In the genomic region with DNA sequence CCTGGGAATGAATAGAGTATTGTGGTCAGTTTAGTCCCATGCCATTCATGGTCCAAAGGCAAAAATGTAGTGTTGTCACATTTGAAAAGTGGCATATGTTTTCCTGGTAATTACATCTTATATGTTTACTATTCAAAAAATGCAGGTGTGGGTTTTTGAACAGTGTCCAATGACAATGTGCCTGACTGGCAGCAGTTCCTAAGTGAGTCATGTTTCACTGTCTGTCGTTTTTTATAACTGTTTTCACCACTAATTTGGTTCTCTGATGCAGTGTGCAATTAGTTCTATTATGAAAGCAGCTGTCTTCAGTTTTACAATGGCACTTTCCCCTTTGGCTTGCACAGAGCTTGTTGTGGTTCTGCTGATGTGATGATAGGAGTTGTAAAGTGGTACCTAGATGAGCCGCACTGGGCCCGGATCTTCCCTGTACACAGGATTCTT, we compare ENCODE assay signal across 11 cellular contexts.
DNase-seq lines count a peak whose midpoint lies in the region; ATAC-seq and TF ChIP-seq lines count a peak whose summit lies in the region.
"Had no signal": no experiment of that assay in that cellular context is flagged by ENCODE, and none has a peak within 500 bp of the region (broad histone marks: within the 10 kb centered on the region; RNA-seq: fewer than 3 reads in every experiment).

No MANE protein-coding gene starts in this region.

- DNase-seq in NCI-H2107 (lab: John Stamatoyannopoulos, UW) (peak; percentile 76), PC-3 (peak; percentile 73), right lobe of liver (no peak), H9 (no peak), activated gamma-delta T cell treated with Interleukin-2 at 50 U/mL for 16 hours (no peak), midbrain (lab: John Stamatoyannopoulos, UW) (no peak)
- DNase-seq in activated CD8-positive, alpha-beta T cell treated with anti-CD3 and anti-CD28 coated beads for 36 hours, result no peak
- DNase-seq: activated CD4-positive, alpha-beta T cell treated with anti-CD3 and anti-CD28 coated beads, Interleukin-2, amount 50 U/mL, for 4 hours; CD8-positive, alpha-beta memory T cell had no signal

- H3K56ac ChIP-seq in H9 (ENCODE audit: insufficient read length, low read depth, low read length), result no peak overlapping the region

- H4K91ac ChIP-seq in H9 (ENCODE audit: insufficient read length, low read depth, low read length), result no peak overlapping the region

- WGBS in right lobe of liver (ENCODE audit: insufficient coverage, low coverage, low lambda C conversion rate, missing lambda C conversion rate), result 61% methylated on average over 3 of the region's 3 CpGs
- WGBS in H9 (ENCODE audit: extremely low coverage, insufficient read length, low lambda C conversion rate), result no CpG with 5 or more reads among the region's 3 CpGs

- H3K4ac ChIP-seq in H9 (ENCODE audit: low read depth, low read length), result no peak overlapping the region

- no peak for TF ChIP-seq POLR2A in right lobe of liver (IDR thresholded peaks at IDR 0.05)

- H3K4me1 ChIP-seq in HEK293 (ENCODE audit: control insufficient read depth, insufficient read depth, low read length) (peaks cover 7% of the 10 kb centered on the region; the same call in 1 of the 2 replicates), PC-3 (ENCODE audit: insufficient read depth, low read length) (peaks cover 30% of the 10 kb centered on the region), right lobe of liver (peaks cover 0 to 21% (median 7%) of the 10 kb centered on the region in 4 donors), H9 (ENCODE audit: insufficient read depth, low read length) (no peaks in the 10 kb centered on the region)

- no peak for TF ChIP-seq CTCF in HEK293 (tag by site-specific recombination; IDR thresholded peaks at IDR 0.05)
- TF ChIP-seq CTCF in PC-3 (conservative IDR thresholded peaks at IDR 0.05; ENCODE audit: low read depth, low read length), result no peak
- no peak for TF ChIP-seq CTCF in right lobe of liver (IDR thresholded peaks at IDR 0.05)
- no peak for TF ChIP-seq CTCF in H9 (conservative IDR thresholded peaks at IDR 0.05)
- TF ChIP-seq CTCF in activated CD8-positive, alpha-beta T cell treated with anti-CD3 and anti-CD28 coated beads for 36 hours (IDR thresholded peaks at IDR 0.05), result no peak

- no peak overlapping the region for H3K23ac ChIP-seq in H9 (ENCODE audit: insufficient read length, low read depth, low read length)

- H4K5ac ChIP-seq in H9 (ENCODE audit: insufficient read length, low read depth, low read length), result no peak overlapping the region

- H2BK12ac ChIP-seq in H9 (ENCODE audit: insufficient read length, low read depth, low read length), result no peak overlapping the region

- H2BK5ac ChIP-seq in H9 (ENCODE audit: insufficient read length, low read length), result no peak overlapping the region

- H3K79me2 ChIP-seq in PC-3 (ENCODE audit: low read length) (no peaks in the 10 kb centered on the region), H9 (ENCODE audit: insufficient read depth, low read length) (no peaks in the 10 kb centered on the region)

- H3K27ac ChIP-seq in HEK293 (ENCODE audit: extremely low read depth, low read depth, low read length) (no peak overlapping the region), PC-3 (ENCODE audit: low read length) (peak overlapping the region; percentile 77), right lobe of liver (peak overlapping the region in 2 of 3 donors; percentile 82 to 85), H9 (ENCODE audit: insufficient read length, low read depth, low read length) (no peak overlapping the region)

- no peaks in the 10 kb centered on the region for H3K79me1 ChIP-seq in H9 (ENCODE audit: insufficient read depth, low read depth, low read length, poor library complexity, severe bottlenecking)

- no peaks in the 10 kb centered on the region for H4K20me1 ChIP-seq in PC-3 (ENCODE audit: low read length)
- no peaks in the 10 kb centered on the region for H4K20me1 ChIP-seq in H9 (ENCODE audit: control insufficient read depth, insufficient read depth, insufficient read length)

- H3K4me3 ChIP-seq in HEK293 (ENCODE audit: low read depth, low read length), result no peak overlapping the region
- no peak overlapping the region for H3K4me3 ChIP-seq in PC-3 (ENCODE audit: low read length)
- H3K4me3 ChIP-seq in right lobe of liver, result no peak overlapping the region

- H3K9me3 ChIP-seq in HEK293 (ENCODE audit: control insufficient read depth, insufficient read depth, low read depth, low read length) (no peaks in the 10 kb centered on the region), PC-3 (ENCODE audit: low read length) (no peaks in the 10 kb centered on the region), right lobe of liver (no peaks in the 10 kb centered on the region), H9 (ENCODE audit: control insufficient read depth, low read depth, low read length) (no peaks in the 10 kb centered on the region)

- no peaks in the 10 kb centered on the region for H3K9me2 ChIP-seq in PC-3 (replicated peaks; ENCODE audit: low read length)

- H3K36me3 ChIP-seq in HEK293 (ENCODE audit: control insufficient read depth in 2 of 2, insufficient read depth in 1 of 2, low read length in 2 of 2), result no peaks in the 10 kb centered on the region
- no peaks in the 10 kb centered on the region for H3K36me3 ChIP-seq in PC-3 (ENCODE audit: low read depth, low read length)
- no peaks in the 10 kb centered on the region for H3K36me3 ChIP-seq in right lobe of liver

- intact Hi-C loops in PC-3 (cut with micrococcal nuclease) (loop anchor here (5.0 kb wide), 3 partner anchors 45 to 460 kb away; partner anchors contain the start of gene SEM1), right lobe of liver (cut with DNase I) (no loop called here)
- intact Hi-C loops in activated CD8-positive, alpha-beta T cell treated with anti-CD3 and anti-CD28 coated beads for 36 hours (cut with micrococcal nuclease), result no loop called here

- H3K4me1 Mint-ChIP-seq in H9, result no peaks in the 10 kb centered on the region
- no peaks in the 10 kb centered on the region for H3K4me1 Mint-ChIP-seq in activated CD8-positive, alpha-beta T cell treated with anti-CD3 and anti-CD28 coated beads for 36 hours (ENCODE audit: low read depth)
- H3K4me1 Mint-ChIP-seq: CD8-positive, alpha-beta memory T cell; nephron had no signal

- no peak overlapping the region for H2BK20ac ChIP-seq in H9 (ENCODE audit: low read depth, low read length, poor library complexity, severe bottlenecking)

- H3K14ac ChIP-seq in H9 (ENCODE audit: insufficient read depth, low read length), result no peak overlapping the region

- H3K4me2 ChIP-seq in PC-3 (ENCODE audit: low read length) (peak overlapping the region; percentile 75), H9 (ENCODE audit: insufficient read depth, insufficient read length, low read length) (no peak overlapping the region)

- H3T11ph ChIP-seq in H9 (ENCODE audit: low read length), result no peak overlapping the region

- H2AK5ac ChIP-seq in H9 (ENCODE audit: insufficient read length, low read length), result no peak overlapping the region

- CTCF ChIA-PET in HEK293 (lab: Yijun Ruan, JAX) (interaction anchor here (0.5 to 0.8 kb wide), 3 partner anchors 47 to 472 kb away, joined by 3 to 4 read pairs (median 3); no protein-coding TSS in a partner anchor), PC-3 (lab: Charles Lee) (interaction anchor here (0.6 kb wide), 1 partner anchor 265 kb away, joined by 3 read pairs; no protein-coding TSS in a partner anchor)
- CTCF ChIA-PET in activated CD8-positive, alpha-beta T cell treated with anti-CD3 and anti-CD28 coated beads for 36 hours (lab: Charles Lee), result no interaction called here

- no peaks in the 10 kb centered on the region for H3F3A ChIP-seq in PC-3 (ENCODE audit: low read length, unreplicated experiment)

- H2BK15ac ChIP-seq in H9 (ENCODE audit: low read depth, low read length), result no peak overlapping the region

- ATAC-seq in PC-3 (peak; percentile 48), right lobe of liver (peak in 1 of 4 donors; percentile 49)
- no peak for ATAC-seq in activated CD8-positive, alpha-beta T cell treated with anti-CD3 and anti-CD28 coated beads for 36 hours

- no peak overlapping the region for H4K8ac ChIP-seq in H9 (replicated peaks; ENCODE audit: insufficient read length, low read depth, low read length)

- H3K9me3 Mint-ChIP-seq in H9, result no peaks in the 10 kb centered on the region
- H3K9me3 Mint-ChIP-seq in activated CD8-positive, alpha-beta T cell treated with anti-CD3 and anti-CD28 coated beads for 36 hours, result peaks cover 2% of the 10 kb centered on the region

- no peak overlapping the region for H2BK120ac ChIP-seq in H9 (ENCODE audit: low read depth, low read length, poor library complexity, severe bottlenecking)

- no TSS peak for BruUV-seq in PC-3 (replicated peaks; lab: Mats Ljungman, UMichigan)

- no peaks in the 10 kb centered on the region; the same call in 1 of the 2 replicates for H3K27me3 Mint-ChIP-seq in H9 (ENCODE audit: low read depth)
- H3K27me3 Mint-ChIP-seq in activated CD8-positive, alpha-beta T cell treated with anti-CD3 and anti-CD28 coated beads for 36 hours, result peaks cover 1% of the 10 kb centered on the region

- H3K4me3 Mint-ChIP-seq in H9, result no peak overlapping the region
- no peak overlapping the region for H3K4me3 Mint-ChIP-seq in activated CD8-positive, alpha-beta T cell treated with anti-CD3 and anti-CD28 coated beads for 36 hours
- H3K4me3 Mint-ChIP-seq: CD8-positive, alpha-beta memory T cell; nephron had no signal

- no peak overlapping the region for H3K9ac ChIP-seq in PC-3 (ENCODE audit: low read length)
- H3K9ac ChIP-seq in H9 (ENCODE audit: extremely low read depth, insufficient read length, low read length), result no peak overlapping the region

- H3K23me2 ChIP-seq in H9 (ENCODE audit: insufficient read length, low read depth, low read length, poor library complexity, severe bottlenecking), result no peaks in the 10 kb centered on the region

- H3K36me3 Mint-ChIP-seq in H9 (ENCODE audit: insufficient read depth in 1 of 3, low read depth in 3 of 3), result no peaks in the 10 kb centered on the region
- no peaks in the 10 kb centered on the region for H3K36me3 Mint-ChIP-seq in activated CD8-positive, alpha-beta T cell treated with anti-CD3 and anti-CD28 coated beads for 36 hours (ENCODE audit: low read depth)

- H3K27me3 ChIP-seq in PC-3 (ENCODE audit: low read length), result no peaks in the 10 kb centered on the region
- H3K27me3 ChIP-seq in right lobe of liver, result no peaks in the 10 kb centered on the region
- H3K27me3 ChIP-seq in H9 (ENCODE audit: insufficient read depth, low read length), result no peaks in the 10 kb centered on the region

- H2AFZ ChIP-seq in PC-3 (ENCODE audit: low read length) (no peak overlapping the region), H9 (ENCODE audit: low read length) (no peak overlapping the region)

- POLR2A ChIA-PET in HEK293 (lab: Yijun Ruan, JAX) (no interaction called here), PC-3 (lab: Charles Lee; ENCODE audit: unreplicated experiment) (no interaction called here)
- POLR2A ChIA-PET in activated CD8-positive, alpha-beta T cell treated with anti-CD3 and anti-CD28 coated beads for 36 hours (lab: Charles Lee), result no interaction called here

- no peak overlapping the region for H3K27ac Mint-ChIP-seq in H9
- no peak overlapping the region for H3K27ac Mint-ChIP-seq in activated CD8-positive, alpha-beta T cell treated with anti-CD3 and anti-CD28 coated beads for 36 hours
- H3K27ac Mint-ChIP-seq: CD8-positive, alpha-beta memory T cell; nephron had no signal

- no peak overlapping the region for H3K18ac ChIP-seq in H9 (ENCODE audit: insufficient read length, low read depth, low read length)

Comparison
In these comparisons a context has a peak if more than half of its experiments do, and no peak if none do; other contexts are left out.
1. H3K27ac ChIP-seq: peak in PC-3 (single experiment) and right lobe of liver (2 of 3); none in HEK293 (single experiment) and H9 (single experiment).
2. DNase-seq: peak in NCI-H2107 (single experiment) and PC-3 (single experiment); none in right lobe of liver (0 of 3), H9 (single experiment), activated gamma-delta T cell treated with Interleukin-2 at 50 U/mL for 16 hours (single experiment), activated CD8-positive, alpha-beta T cell treated with anti-CD3 and anti-CD28 coated beads for 36 hours (single experiment) and midbrain (single experiment).